ENCODE assay signal across 1 cellular context in the genomic region with DNA sequence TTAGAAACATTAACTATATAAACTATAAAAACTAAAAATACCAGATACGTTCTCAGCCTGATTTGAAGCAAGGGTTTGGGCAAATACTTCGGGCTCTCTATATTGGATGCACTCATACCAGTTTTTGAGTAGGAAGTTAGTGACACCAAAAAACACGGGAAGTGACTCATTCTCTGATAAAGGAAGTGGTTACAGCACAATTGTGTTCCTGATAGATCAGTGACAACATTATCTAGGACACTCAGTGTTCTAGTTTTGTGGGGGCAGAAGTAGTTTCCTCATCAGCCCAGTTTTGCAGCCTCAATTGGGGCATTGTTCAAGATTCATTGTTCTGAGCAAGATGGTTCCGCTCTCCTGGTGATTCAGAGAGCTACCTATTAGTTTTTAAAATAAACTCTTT.
TF ChIP-seq lines count a peak whose summit lies in the region.

No MANE protein-coding gene starts in this region.

TF ChIP-seq in K562, 482 proteins besides CTCF, POLR2A, EP300 and RAD21 (continued from another document and continues in another):
- TF ChIP-seq, protein P1, sequence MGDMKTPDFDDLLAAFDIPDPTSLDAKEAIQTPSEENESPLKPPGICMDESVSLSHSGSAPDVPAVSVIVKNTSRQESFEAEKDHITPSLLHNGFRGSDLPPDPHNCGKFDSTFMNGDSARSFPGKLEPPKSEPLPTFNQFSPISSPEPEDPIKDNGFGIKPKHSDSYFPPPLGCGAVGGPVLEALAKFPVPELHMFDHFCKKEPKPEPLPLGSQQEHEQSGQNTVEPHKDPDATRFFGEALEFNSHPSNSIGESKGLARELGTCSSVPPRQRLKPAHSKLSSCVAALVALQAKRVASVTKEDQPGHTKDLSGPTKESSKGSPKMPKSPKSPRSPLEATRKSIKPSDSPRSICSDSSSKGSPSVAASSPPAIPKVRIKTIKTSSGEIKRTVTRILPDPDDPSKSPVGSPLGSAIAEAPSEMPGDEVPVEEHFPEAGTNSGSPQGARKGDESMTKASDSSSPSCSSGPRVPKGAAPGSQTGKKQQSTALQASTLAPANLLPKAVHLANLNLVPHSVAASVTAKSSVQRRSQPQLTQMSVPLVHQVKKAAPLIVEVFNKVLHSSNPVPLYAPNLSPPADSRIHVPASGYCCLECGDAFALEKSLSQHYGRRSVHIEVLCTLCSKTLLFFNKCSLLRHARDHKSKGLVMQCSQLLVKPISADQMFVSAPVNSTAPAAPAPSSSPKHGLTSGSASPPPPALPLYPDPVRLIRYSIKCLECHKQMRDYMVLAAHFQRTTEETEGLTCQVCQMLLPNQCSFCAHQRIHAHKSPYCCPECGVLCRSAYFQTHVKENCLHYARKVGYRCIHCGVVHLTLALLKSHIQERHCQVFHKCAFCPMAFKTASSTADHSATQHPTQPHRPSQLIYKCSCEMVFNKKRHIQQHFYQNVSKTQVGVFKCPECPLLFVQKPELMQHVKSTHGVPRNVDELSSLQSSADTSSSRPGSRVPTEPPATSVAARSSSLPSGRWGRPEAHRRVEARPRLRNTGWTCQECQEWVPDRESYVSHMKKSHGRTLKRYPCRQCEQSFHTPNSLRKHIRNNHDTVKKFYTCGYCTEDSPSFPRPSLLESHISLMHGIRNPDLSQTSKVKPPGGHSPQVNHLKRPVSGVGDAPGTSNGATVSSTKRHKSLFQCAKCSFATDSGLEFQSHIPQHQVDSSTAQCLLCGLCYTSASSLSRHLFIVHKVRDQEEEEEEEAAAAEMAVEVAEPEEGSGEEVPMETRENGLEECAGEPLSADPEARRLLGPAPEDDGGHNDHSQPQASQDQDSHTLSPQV (IDR thresholded peaks at IDR 0.05): no peak
- TF ChIP-seq KAT2B (IDR thresholded peaks at IDR 0.05; ENCODE audit: low read depth, low read length) (no peak), SMAD3 (CRISPR knock-in tag; conservative IDR thresholded peaks at IDR 0.05) (no peak), GABPB1 (CRISPR knock-in tag; IDR thresholded peaks at IDR 0.05) (peak; percentile 58; the same call in 1 of the 2 replicates), CREB1 (IDR thresholded peaks at IDR 0.05) (no peak), CREB1 (CRISPR knock-in tag; IDR thresholded peaks at IDR 0.05) (no peak), TEAD1 (CRISPR knock-in tag; IDR thresholded peaks at IDR 0.05) (no peak), ZNF431 (CRISPR knock-in tag; IDR thresholded peaks at IDR 0.05) (no peak), CBFA2T2 (conservative IDR thresholded peaks at IDR 0.05) (0 out of 2 replicates have a peak, but pooled peaks have one; percentile 12), CHD1 (IDR thresholded peaks at IDR 0.05; ENCODE audit: low read length) (no peak), FOSL1 (tag; conservative IDR thresholded peaks at IDR 0.05) (peak; percentile 82), STAT5B (CRISPR knock-in tag; IDR thresholded peaks at IDR 0.05) (no peak), NONO (IDR thresholded peaks at IDR 0.05; ENCODE audit: low read depth in 2 of 2, low read length in 1 of 2) (no peak), JUND (IDR thresholded peaks at IDR 0.05; ENCODE audit: borderline replicate concordance, low read depth, low read length) (peak; percentile 60; the same call in 1 of the 2 replicates), JUND (tag; IDR thresholded peaks at IDR 0.05; ENCODE audit: borderline replicate concordance, low read depth, low read length) (peak; percentile 44; the same call in 1 of the 3 replicates), SRSF1 (IDR thresholded peaks at IDR 0.05; ENCODE audit: low read depth, low read length) (no peak), NUFIP1 (IDR thresholded peaks at IDR 0.05; ENCODE audit: partially characterized antibody) (no peak), CBFA2T3 (IDR thresholded peaks at IDR 0.05) (peak; percentile 44), ETV6 (IDR thresholded peaks at IDR 0.05; ENCODE audit: borderline replicate concordance in 1 of 2, low read depth in 2 of 2, low read length in 1 of 2) (no peak), ETV6 (CRISPR knock-in tag; IDR thresholded peaks at IDR 0.05; ENCODE audit: borderline replicate concordance) (no peak), SOX6 (IDR thresholded peaks at IDR 0.05) (peak; percentile 68), ZC3H4 (CRISPR knock-in tag; IDR thresholded peaks at IDR 0.05; ENCODE audit: borderline replicate concordance) (no peak), ZNF699 (CRISPR knock-in tag; IDR thresholded peaks at IDR 0.05; ENCODE audit: insufficient replicate concordance) (no peak), SRF (CRISPR knock-in tag; IDR thresholded peaks at IDR 0.05) (no peak), TEAD2 (tag; IDR thresholded peaks at IDR 0.05) (no peak), TCF3 (CRISPR knock-in tag; IDR thresholded peaks at IDR 0.05) (peak; percentile 66), HMG20A (CRISPR knock-in tag; conservative IDR thresholded peaks at IDR 0.05) (no peak), TOE1 (IDR thresholded peaks at IDR 0.05; ENCODE audit: borderline replicate concordance) (no peak), TOE1 (CRISPR knock-in tag; IDR thresholded peaks at IDR 0.05; ENCODE audit: borderline replicate concordance, low read depth) (no peak)
- TF ChIP-seq, protein P2, sequence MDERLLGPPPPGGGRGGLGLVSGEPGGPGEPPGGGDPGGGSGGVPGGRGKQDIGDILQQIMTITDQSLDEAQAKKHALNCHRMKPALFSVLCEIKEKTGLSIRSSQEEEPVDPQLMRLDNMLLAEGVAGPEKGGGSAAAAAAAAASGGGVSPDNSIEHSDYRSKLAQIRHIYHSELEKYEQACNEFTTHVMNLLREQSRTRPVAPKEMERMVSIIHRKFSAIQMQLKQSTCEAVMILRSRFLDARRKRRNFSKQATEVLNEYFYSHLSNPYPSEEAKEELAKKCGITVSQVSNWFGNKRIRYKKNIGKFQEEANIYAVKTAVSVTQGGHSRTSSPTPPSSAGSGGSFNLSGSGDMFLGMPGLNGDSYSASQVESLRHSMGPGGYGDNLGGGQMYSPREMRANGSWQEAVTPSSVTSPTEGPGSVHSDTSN (CRISPR knock-in tag; IDR thresholded peaks at IDR 0.05; ENCODE audit: low read depth): no peak
- TF ChIP-seq, protein P2 (tag; conservative IDR thresholded peaks at IDR 0.05; ENCODE audit: low read depth): no peak
- TF ChIP-seq, protein P3, sequence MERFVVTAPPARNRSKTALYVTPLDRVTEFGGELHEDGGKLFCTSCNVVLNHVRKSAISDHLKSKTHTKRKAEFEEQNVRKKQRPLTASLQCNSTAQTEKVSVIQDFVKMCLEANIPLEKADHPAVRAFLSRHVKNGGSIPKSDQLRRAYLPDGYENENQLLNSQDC (CRISPR knock-in tag; IDR thresholded peaks at IDR 0.05): no peak
- TF ChIP-seq, protein P4, sequence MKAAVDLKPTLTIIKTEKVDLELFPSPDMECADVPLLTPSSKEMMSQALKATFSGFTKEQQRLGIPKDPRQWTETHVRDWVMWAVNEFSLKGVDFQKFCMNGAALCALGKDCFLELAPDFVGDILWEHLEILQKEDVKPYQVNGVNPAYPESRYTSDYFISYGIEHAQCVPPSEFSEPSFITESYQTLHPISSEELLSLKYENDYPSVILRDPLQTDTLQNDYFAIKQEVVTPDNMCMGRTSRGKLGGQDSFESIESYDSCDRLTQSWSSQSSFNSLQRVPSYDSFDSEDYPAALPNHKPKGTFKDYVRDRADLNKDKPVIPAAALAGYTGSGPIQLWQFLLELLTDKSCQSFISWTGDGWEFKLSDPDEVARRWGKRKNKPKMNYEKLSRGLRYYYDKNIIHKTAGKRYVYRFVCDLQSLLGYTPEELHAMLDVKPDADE (conservative IDR thresholded peaks at IDR 0.05; ENCODE audit: control insufficient read depth, low read depth, low read length): no peak
- TF ChIP-seq, protein P5, sequence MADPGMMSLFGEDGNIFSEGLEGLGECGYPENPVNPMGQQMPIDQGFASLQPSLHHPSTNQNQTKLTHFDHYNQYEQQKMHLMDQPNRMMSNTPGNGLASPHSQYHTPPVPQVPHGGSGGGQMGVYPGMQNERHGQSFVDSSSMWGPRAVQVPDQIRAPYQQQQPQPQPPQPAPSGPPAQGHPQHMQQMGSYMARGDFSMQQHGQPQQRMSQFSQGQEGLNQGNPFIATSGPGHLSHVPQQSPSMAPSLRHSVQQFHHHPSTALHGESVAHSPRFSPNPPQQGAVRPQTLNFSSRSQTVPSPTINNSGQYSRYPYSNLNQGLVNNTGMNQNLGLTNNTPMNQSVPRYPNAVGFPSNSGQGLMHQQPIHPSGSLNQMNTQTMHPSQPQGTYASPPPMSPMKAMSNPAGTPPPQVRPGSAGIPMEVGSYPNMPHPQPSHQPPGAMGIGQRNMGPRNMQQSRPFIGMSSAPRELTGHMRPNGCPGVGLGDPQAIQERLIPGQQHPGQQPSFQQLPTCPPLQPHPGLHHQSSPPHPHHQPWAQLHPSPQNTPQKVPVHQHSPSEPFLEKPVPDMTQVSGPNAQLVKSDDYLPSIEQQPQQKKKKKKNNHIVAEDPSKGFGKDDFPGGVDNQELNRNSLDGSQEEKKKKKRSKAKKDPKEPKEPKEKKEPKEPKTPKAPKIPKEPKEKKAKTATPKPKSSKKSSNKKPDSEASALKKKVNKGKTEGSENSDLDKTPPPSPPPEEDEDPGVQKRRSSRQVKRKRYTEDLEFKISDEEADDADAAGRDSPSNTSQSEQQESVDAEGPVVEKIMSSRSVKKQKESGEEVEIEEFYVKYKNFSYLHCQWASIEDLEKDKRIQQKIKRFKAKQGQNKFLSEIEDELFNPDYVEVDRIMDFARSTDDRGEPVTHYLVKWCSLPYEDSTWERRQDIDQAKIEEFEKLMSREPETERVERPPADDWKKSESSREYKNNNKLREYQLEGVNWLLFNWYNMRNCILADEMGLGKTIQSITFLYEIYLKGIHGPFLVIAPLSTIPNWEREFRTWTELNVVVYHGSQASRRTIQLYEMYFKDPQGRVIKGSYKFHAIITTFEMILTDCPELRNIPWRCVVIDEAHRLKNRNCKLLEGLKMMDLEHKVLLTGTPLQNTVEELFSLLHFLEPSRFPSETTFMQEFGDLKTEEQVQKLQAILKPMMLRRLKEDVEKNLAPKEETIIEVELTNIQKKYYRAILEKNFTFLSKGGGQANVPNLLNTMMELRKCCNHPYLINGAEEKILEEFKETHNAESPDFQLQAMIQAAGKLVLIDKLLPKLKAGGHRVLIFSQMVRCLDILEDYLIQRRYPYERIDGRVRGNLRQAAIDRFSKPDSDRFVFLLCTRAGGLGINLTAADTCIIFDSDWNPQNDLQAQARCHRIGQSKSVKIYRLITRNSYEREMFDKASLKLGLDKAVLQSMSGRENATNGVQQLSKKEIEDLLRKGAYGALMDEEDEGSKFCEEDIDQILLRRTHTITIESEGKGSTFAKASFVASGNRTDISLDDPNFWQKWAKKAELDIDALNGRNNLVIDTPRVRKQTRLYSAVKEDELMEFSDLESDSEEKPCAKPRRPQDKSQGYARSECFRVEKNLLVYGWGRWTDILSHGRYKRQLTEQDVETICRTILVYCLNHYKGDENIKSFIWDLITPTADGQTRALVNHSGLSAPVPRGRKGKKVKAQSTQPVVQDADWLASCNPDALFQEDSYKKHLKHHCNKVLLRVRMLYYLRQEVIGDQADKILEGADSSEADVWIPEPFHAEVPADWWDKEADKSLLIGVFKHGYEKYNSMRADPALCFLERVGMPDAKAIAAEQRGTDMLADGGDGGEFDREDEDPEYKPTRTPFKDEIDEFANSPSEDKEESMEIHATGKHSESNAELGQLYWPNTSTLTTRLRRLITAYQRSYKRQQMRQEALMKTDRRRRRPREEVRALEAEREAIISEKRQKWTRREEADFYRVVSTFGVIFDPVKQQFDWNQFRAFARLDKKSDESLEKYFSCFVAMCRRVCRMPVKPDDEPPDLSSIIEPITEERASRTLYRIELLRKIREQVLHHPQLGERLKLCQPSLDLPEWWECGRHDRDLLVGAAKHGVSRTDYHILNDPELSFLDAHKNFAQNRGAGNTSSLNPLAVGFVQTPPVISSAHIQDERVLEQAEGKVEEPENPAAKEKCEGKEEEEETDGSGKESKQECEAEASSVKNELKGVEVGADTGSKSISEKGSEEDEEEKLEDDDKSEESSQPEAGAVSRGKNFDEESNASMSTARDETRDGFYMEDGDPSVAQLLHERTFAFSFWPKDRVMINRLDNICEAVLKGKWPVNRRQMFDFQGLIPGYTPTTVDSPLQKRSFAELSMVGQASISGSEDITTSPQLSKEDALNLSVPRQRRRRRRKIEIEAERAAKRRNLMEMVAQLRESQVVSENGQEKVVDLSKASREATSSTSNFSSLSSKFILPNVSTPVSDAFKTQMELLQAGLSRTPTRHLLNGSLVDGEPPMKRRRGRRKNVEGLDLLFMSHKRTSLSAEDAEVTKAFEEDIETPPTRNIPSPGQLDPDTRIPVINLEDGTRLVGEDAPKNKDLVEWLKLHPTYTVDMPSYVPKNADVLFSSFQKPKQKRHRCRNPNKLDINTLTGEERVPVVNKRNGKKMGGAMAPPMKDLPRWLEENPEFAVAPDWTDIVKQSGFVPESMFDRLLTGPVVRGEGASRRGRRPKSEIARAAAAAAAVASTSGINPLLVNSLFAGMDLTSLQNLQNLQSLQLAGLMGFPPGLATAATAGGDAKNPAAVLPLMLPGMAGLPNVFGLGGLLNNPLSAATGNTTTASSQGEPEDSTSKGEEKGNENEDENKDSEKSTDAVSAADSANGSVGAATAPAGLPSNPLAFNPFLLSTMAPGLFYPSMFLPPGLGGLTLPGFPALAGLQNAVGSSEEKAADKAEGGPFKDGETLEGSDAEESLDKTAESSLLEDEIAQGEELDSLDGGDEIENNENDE (IDR thresholded peaks at IDR 0.05; ENCODE audit: low read depth, low read length): no peak
- TF ChIP-seq, protein P6, sequence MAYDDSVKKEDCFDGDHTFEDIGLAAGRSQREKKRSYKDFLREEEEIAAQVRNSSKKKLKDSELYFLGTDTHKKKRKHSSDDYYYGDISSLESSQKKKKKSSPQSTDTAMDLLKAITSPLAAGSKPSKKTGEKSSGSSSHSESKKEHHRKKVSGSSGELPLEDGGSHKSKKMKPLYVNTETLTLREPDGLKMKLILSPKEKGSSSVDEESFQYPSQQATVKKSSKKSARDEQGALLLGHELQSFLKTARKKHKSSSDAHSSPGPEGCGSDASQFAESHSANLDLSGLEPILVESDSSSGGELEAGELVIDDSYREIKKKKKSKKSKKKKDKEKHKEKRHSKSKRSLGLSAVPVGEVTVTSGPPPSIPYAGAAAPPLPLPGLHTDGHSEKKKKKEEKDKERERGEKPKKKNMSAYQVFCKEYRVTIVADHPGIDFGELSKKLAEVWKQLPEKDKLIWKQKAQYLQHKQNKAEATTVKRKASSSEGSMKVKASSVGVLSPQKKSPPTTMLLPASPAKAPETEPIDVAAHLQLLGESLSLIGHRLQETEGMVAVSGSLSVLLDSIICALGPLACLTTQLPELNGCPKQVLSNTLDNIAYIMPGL (CRISPR knock-in tag; IDR thresholded peaks at IDR 0.05): no peak
- TF ChIP-seq, protein P7, sequence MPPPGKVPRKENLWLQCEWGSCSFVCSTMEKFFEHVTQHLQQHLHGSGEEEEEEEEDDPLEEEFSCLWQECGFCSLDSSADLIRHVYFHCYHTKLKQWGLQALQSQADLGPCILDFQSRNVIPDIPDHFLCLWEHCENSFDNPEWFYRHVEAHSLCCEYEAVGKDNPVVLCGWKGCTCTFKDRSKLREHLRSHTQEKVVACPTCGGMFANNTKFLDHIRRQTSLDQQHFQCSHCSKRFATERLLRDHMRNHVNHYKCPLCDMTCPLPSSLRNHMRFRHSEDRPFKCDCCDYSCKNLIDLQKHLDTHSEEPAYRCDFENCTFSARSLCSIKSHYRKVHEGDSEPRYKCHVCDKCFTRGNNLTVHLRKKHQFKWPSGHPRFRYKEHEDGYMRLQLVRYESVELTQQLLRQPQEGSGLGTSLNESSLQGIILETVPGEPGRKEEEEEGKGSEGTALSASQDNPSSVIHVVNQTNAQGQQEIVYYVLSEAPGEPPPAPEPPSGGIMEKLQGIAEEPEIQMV (tag; conservative IDR thresholded peaks at IDR 0.05; ENCODE audit: low read depth): no peak
